19 cellular contexts compared by ENCODE assay signal in genomic region chr11:117415358-117415896, GRCh38.
"Had no signal": no experiment of that assay in that cellular context is flagged by ENCODE, and none has a peak within 500 bp of the region (broad histone marks: within the 10 kb centered on the region; RNA-seq: fewer than 3 reads in every experiment).

No MANE protein-coding gene starts in this region.

- DNase-seq: effector memory CD4-positive, alpha-beta T cell; gastrocnemius medialis; heart right ventricle; hypothalamus; left ventricle myocardium inferior; lower lobe of right lung; naive B cell; psoas muscle; retina; stimulated activated CD4-positive, alpha-beta T cell treated with anti-CD3 and anti-CD28 coated beads, Interleukin-4, amount 100 ng/mL, for 1 hour; stimulated activated CD8-positive, alpha-beta memory T cell treated with anti-CD3 and anti-CD28 coated beads, Interleukin-4, amount 100 ng/mL, for 48 hours; stimulated activated naive CD8-positive, alpha-beta T cell treated with anti-CD3 and anti-CD28 coated beads, Interleukin-15, Interleukin-2, amounts not matched to agents 100 U/mL and 50 U/mL, for 24 hours; upper lobe of left lung had no signal

- H3K36me3 ChIP-seq: gastrocnemius medialis, vagina had no signal

- H3K27me3 ChIP-seq: gastrocnemius medialis, upper lobe of left lung, vagina had no signal

- H3K4me3 ChIP-seq: esophagus muscularis mucosa, gastrocnemius medialis, heart right ventricle, left ventricle myocardium inferior, lower lobe of right lung, psoas muscle, tibial artery, upper lobe of left lung, vagina had no signal

- H3K27ac ChIP-seq: epithelial cell of prostate, esophagus muscularis mucosa, gastrocnemius medialis, heart right ventricle, left ventricle myocardium inferior, lower lobe of right lung, parathyroid adenoma, psoas muscle, tibial artery, upper lobe of left lung, vagina had no signal

- H3K4me1 ChIP-seq: esophagus muscularis mucosa, gastrocnemius medialis, heart right ventricle, left ventricle myocardium inferior, lower lobe of right lung, parathyroid adenoma, psoas muscle, tibial artery, upper lobe of left lung, vagina had no signal

- H3K9me3 ChIP-seq: esophagus muscularis mucosa, gastrocnemius medialis, heart right ventricle, left ventricle myocardium inferior, lower lobe of right lung, psoas muscle, tibial artery, upper lobe of left lung, vagina had no signal

- ATAC-seq: gastrocnemius medialis; heart right ventricle; lower lobe of right lung; psoas muscle; stimulated activated effector memory CD8-positive, alpha-beta T cell treated with anti-CD3 and anti-CD28 coated beads, Interleukin-12 subunit alpha, Interleukin-12 subunit beta, amount 100 ng/mL, for 72 hours; stimulated activated naive CD8-positive, alpha-beta T cell treated with anti-CD3 and anti-CD28 coated beads, Interleukin-15, Interleukin-2, amounts not matched to agents 100 U/mL and 50 U/mL, for 24 hours had no signal
